In genomic region chr1:201702936-201703335, GRCh38 we compare ENCODE assay signal across 8 cellular contexts.
DNase-seq lines count a peak whose midpoint lies in the region; ATAC-seq and TF ChIP-seq lines count a peak whose summit lies in the region.

No MANE protein-coding gene starts in this region.

- H3K9me3 ChIP-seq in heart right ventricle = no peaks in the 10 kb centered on the region
- no peaks in the 10 kb centered on the region for H3K9me3 ChIP-seq in suprapubic skin

- H3K27me3 Mint-ChIP-seq in activated T-cell treated with anti-CD3 and anti-CD28 coated beads, Interleukin-2, amount 50 U/mL, for 24 hours = peaks cover 5% of the 10 kb centered on the region
- H3K27me3 Mint-ChIP-seq in natural killer cell treated with Interleukin-12 subunit alpha and Interleukin-12 subunit beta and Interleukin-15 and Interleukin-18, amount 100 ng/mL, for 72 hours = peaks cover 0 to 3% of the 10 kb centered on the region in 2 donors

- H3K9me3 Mint-ChIP-seq in activated T-cell treated with anti-CD3 and anti-CD28 coated beads, Interleukin-2, amount 50 U/mL, for 24 hours = peaks cover 6% of the 10 kb centered on the region
- H3K9me3 Mint-ChIP-seq in natural killer cell treated with Interleukin-12 subunit alpha and Interleukin-12 subunit beta and Interleukin-15 and Interleukin-18, amount 100 ng/mL, for 72 hours = peaks cover 3% of the 10 kb centered on the region

- intact Hi-C loops in heart right ventricle (cut with DNase I) = loop anchor here in 2 of 10 donors (1.0 to 5.0 kb wide), 2 partner anchors 56 to 143 kb away; no protein-coding TSS in a partner anchor

- ATAC-seq in heart right ventricle (peak; percentile 9 to 72 (median 47)), HG02610 (IDR thresholded peaks at IDR 0.05; ENCODE audit: unreplicated experiment) (no peak)
- ATAC-seq in natural killer cell treated with Interleukin-12 subunit alpha and Interleukin-12 subunit beta and Interleukin-15 and Interleukin-18, amount 100 ng/mL, for 72 hours = no peak

- peaks cover 0 to 9% (median 0%) of the 10 kb centered on the region in 9 donors for H3K36me3 ChIP-seq in heart right ventricle
- H3K36me3 ChIP-seq in suprapubic skin = no peaks in the 10 kb centered on the region

- TF ChIP-seq CTCF in heart right ventricle (IDR thresholded peaks at IDR 0.05) (no peak), suprapubic skin (IDR thresholded peaks at IDR 0.05) (no peak)

- no peaks in the 10 kb centered on the region for H3K36me3 Mint-ChIP-seq in activated T-cell treated with anti-CD3 and anti-CD28 coated beads, Interleukin-2, amount 50 U/mL, for 24 hours (ENCODE audit: low read depth)
- H3K36me3 Mint-ChIP-seq in natural killer cell treated with Interleukin-12 subunit alpha and Interleukin-12 subunit beta and Interleukin-15 and Interleukin-18, amount 100 ng/mL, for 72 hours = no peaks in the 10 kb centered on the region

- TF ChIP-seq EP300 in suprapubic skin (IDR thresholded peaks at IDR 0.05) = no peak

- DNase-seq in LHCN-M2 (ENCODE audit: low read depth) = peak; percentile 55
- DNase-seq in NCI-H82 (lab: John Stamatoyannopoulos, UW) = peak; percentile 99
- no peak for DNase-seq in heart right ventricle
- DNase-seq in suprapubic skin (ENCODE audit: low spot score in 2 of 2) = no peak
- no peak for DNase-seq in activated T-cell treated with anti-CD3 and anti-CD28 coated beads, Interleukin-2, amount 50 U/mL, for 24 hours
- no peak for DNase-seq in natural killer cell treated with Interleukin-12 subunit alpha and Interleukin-12 subunit beta and Interleukin-15 and Interleukin-18, amount 100 ng/mL, for 72 hours (ENCODE audit: low spot score)
- DNase-seq in foreskin melanocyte = no peak

- no peaks in the 10 kb centered on the region for H3K4me1 Mint-ChIP-seq in activated T-cell treated with anti-CD3 and anti-CD28 coated beads, Interleukin-2, amount 50 U/mL, for 24 hours (ENCODE audit: low read depth)
- H3K4me1 Mint-ChIP-seq in natural killer cell treated with Interleukin-12 subunit alpha and Interleukin-12 subunit beta and Interleukin-15 and Interleukin-18, amount 100 ng/mL, for 72 hours (ENCODE audit: low read depth in 2 of 2) = no peaks in the 10 kb centered on the region

- H3K4me3 Mint-ChIP-seq in activated T-cell treated with anti-CD3 and anti-CD28 coated beads, Interleukin-2, amount 50 U/mL, for 24 hours = no peak overlapping the region
- H3K4me3 Mint-ChIP-seq in natural killer cell treated with Interleukin-12 subunit alpha and Interleukin-12 subunit beta and Interleukin-15 and Interleukin-18, amount 100 ng/mL, for 72 hours = no peak overlapping the region

- H3K4me1 ChIP-seq in heart right ventricle (peaks cover 13 to 46% (median 31%) of the 10 kb centered on the region in 9 donors), suprapubic skin (peaks cover 19% of the 10 kb centered on the region)

- H3K27ac Mint-ChIP-seq in activated T-cell treated with anti-CD3 and anti-CD28 coated beads, Interleukin-2, amount 50 U/mL, for 24 hours = no peak overlapping the region
- no peak overlapping the region for H3K27ac Mint-ChIP-seq in natural killer cell treated with Interleukin-12 subunit alpha and Interleukin-12 subunit beta and Interleukin-15 and Interleukin-18, amount 100 ng/mL, for 72 hours

- H3K4me3 ChIP-seq in heart right ventricle = no peak overlapping the region
- H3K4me3 ChIP-seq in suprapubic skin = no peak overlapping the region

- no peak for TF ChIP-seq POLR2A in suprapubic skin (IDR thresholded peaks at IDR 0.05)

- no peaks in the 10 kb centered on the region for H3K27me3 ChIP-seq in heart right ventricle
- H3K27me3 ChIP-seq in suprapubic skin = no peaks in the 10 kb centered on the region

- WGBS in heart right ventricle, 2 donors = 23 to 39% methylated on average over 2 of the region's 2 CpGs
- WGBS in suprapubic skin = 40% methylated on average over 1 of the region's 2 CpGs

- H3K27ac ChIP-seq in heart right ventricle (peak overlapping the region in 9 of 10 donors; percentile 20 to 81 (median 54)), suprapubic skin (peak overlapping the region; percentile 28)

Comparison
In these comparisons a context has a peak if more than half of its experiments do, and no peak if none do; other contexts are left out.
1. DNase-seq: peak in LHCN-M2 (single experiment) and NCI-H82 (single experiment); none in heart right ventricle (0 of 2), suprapubic skin (0 of 2), activated T-cell treated with anti-CD3 and anti-CD28 coated beads, Interleukin-2, amount 50 U/mL, for 24 hours (single experiment), natural killer cell treated with Interleukin-12 subunit alpha and Interleukin-12 subunit beta and Interleukin-15 and Interleukin-18, amount 100 ng/mL, for 72 hours (single experiment) and foreskin melanocyte (single experiment).
2. ATAC-seq: peak in heart right ventricle (8 of 8); none in natural killer cell treated with Interleukin-12 subunit alpha and Interleukin-12 subunit beta and Interleukin-15 and Interleukin-18, amount 100 ng/mL, for 72 hours (0 of 2) and HG02610 (single experiment).